In the genomic region with DNA sequence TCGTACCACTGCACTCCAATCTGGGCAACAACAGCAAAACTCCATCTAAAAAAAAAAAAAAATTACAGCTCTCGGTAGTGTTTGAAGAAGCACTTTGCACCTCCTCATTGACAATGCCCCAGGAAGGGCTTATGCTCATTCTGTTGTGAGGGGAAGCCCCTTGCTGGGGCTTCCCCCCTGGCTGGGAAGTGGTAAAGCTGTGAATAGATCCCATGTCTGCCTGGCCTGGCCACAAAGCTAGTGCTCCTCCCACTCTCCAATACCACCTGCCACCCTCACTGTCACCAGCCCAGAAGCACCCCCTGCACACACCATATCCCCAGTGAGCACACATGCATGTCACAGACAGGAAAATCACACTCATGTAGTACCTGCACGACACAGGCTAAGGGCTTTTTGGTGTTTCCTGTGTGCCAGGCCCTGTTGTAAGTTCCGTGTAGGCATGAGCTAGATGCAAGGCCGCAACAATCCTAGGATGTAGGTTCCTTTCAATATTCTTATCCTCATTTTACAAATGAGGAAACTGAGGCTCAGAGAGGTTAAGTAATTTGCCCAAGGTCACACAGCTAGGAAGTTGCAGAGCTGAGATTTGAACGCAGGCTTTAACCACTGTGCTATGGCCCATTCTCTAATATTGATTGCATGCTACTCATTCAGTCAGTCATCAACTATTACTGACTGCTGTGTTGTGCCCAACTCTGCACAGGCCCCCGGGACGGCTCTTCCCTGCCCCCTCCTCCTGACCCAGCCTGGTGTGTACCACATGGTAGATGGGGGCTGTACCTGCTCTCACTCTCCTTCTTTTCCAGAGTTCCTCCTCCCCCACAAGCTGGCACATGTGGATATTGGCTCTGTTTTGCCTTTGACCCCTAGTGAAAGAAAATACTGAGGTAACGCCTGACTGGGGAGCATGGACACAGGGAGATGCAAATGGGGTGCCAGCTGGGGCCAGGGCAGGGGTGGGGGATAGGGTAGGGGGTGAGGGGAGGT, we compare ENCODE assay signal across 10 cellular contexts. TPM values are rescaled to one million over a fixed set of nuclear protein-coding genes. Genes with fewer than 3 reads are reported as not detected.
DNase-seq lines count a peak whose midpoint lies in the region; ATAC-seq and TF ChIP-seq lines count a peak whose summit lies in the region.
"Had no signal": no experiment of that assay in that cellular context is flagged by ENCODE, and none has a peak within 500 bp of the region (broad histone marks: within the 10 kb centered on the region; RNA-seq: fewer than 3 reads in every experiment).

No MANE protein-coding gene starts in this region.

- H3K4me3 Mint-ChIP-seq in CD4-positive, alpha-beta T cell: no peak overlapping the region
- H3K4me3 Mint-ChIP-seq in activated B cell treated with CpG ODN at 0.5 μM for 24 hours (no peak overlapping the region), mesothelial cell of epicardium (no peak overlapping the region)
- H3K4me3 Mint-ChIP-seq: dendritic cell treated with granulocyte-macrophage colony-stimulating factor and Interleukin-4, amounts not matched to agents 40 ng/mL and 50 ng/mL, for 4 days had no signal

- no peaks in the 10 kb centered on the region for H3K9me3 Mint-ChIP-seq in CD4-positive, alpha-beta T cell
- no peaks in the 10 kb centered on the region for H3K9me3 Mint-ChIP-seq in activated B cell treated with CpG ODN at 0.5 μM for 24 hours
- H3K9me3 Mint-ChIP-seq in mesothelial cell of epicardium: no peaks in the 10 kb centered on the region
- H3K9me3 Mint-ChIP-seq: dendritic cell treated with granulocyte-macrophage colony-stimulating factor and Interleukin-4, amounts not matched to agents 40 ng/mL and 50 ng/mL, for 4 days had no signal

- POLR2A ChIA-PET in CD4-positive, alpha-beta T cell (lab: Charles Lee): no interaction called here
- POLR2A ChIA-PET in activated B cell treated with CpG ODN at 0.5 μM for 24 hours (lab: Charles Lee): interaction anchor here (0.6 to 0.7 kb wide), 2 partner anchors 19 to 131 kb away, joined by 4 to 5 read pairs; no protein-coding TSS in a partner anchor

- H3K27me3 Mint-ChIP-seq in CD4-positive, alpha-beta T cell: peaks cover 25% of the 10 kb centered on the region
- peaks cover 29% of the 10 kb centered on the region for H3K27me3 Mint-ChIP-seq in activated B cell treated with CpG ODN at 0.5 μM for 24 hours
- no peaks in the 10 kb centered on the region for H3K27me3 Mint-ChIP-seq in mesothelial cell of epicardium (ENCODE audit: low read depth)

- H3K27me3 ChIP-seq in CD4-positive, alpha-beta T cell (ENCODE audit: control insufficient read depth, insufficient read depth, low read length): peaks cover 21% of the 10 kb centered on the region
- H3K27me3 ChIP-seq in foreskin keratinocyte: no peaks in the 10 kb centered on the region

- H3K9me3 ChIP-seq in CD4-positive, alpha-beta T cell (ENCODE audit: control insufficient read depth, low read length): no peaks in the 10 kb centered on the region

- DNase-seq in CD4-positive, alpha-beta T cell: no peak
- DNase-seq in activated B cell treated with CpG ODN at 0.5 μM for 24 hours (no peak), mesothelial cell of epicardium (ENCODE audit: low spot score in 2 of 2, unreplicated experiment in 2 of 2) (no peak), NCI-H1417 treated with DMSO at 0.1 percent for 48 hours (lab: John Stamatoyannopoulos, UW) (no peak), foreskin keratinocyte (no peak), omental fat pad (ENCODE audit: low spot score) (no peak)

- H3K27ac ChIP-seq in CD4-positive, alpha-beta T cell (ENCODE audit: low read depth, low read length): no peak overlapping the region
- H3K27ac ChIP-seq in foreskin keratinocyte: no peak overlapping the region

- CTCF ChIA-PET in CD4-positive, alpha-beta T cell (lab: Charles Lee): interaction anchor here (1.6 kb wide), 1 partner anchor 13 kb away, joined by 5 read pairs; no protein-coding TSS in a partner anchor
- CTCF ChIA-PET in activated B cell treated with CpG ODN at 0.5 μM for 24 hours (lab: Charles Lee): interaction anchor here (1.0 to 2.4 kb wide), 5 partner anchors 11 to 73 kb away, joined by 3 to 12 read pairs (median 3); a partner anchor contains a TSS

- peaks cover 5% of the 10 kb centered on the region for H3K4me1 Mint-ChIP-seq in CD4-positive, alpha-beta T cell (ENCODE audit: low read depth)
- peaks cover 12% of the 10 kb centered on the region for H3K4me1 Mint-ChIP-seq in activated B cell treated with CpG ODN at 0.5 μM for 24 hours
- peaks cover 73% of the 10 kb centered on the region for H3K4me1 Mint-ChIP-seq in mesothelial cell of epicardium

- no peaks in the 10 kb centered on the region for H3K36me3 Mint-ChIP-seq in CD4-positive, alpha-beta T cell (ENCODE audit: low read depth)
- no peaks in the 10 kb centered on the region for H3K36me3 Mint-ChIP-seq in activated B cell treated with CpG ODN at 0.5 μM for 24 hours (ENCODE audit: low read depth)
- H3K36me3 Mint-ChIP-seq in mesothelial cell of epicardium: no peaks in the 10 kb centered on the region

- intact Hi-C loops in CD4-positive, alpha-beta T cell (cut with DNase I, micrococcal nuclease): no loop called here
- intact Hi-C loops in activated B cell treated with CpG ODN at 0.5 μM for 24 hours (cut with micrococcal nuclease): no loop called here

- no peak overlapping the region for H3K27ac Mint-ChIP-seq in CD4-positive, alpha-beta T cell
- H3K27ac Mint-ChIP-seq in activated B cell treated with CpG ODN at 0.5 μM for 24 hours (no peak overlapping the region), mesothelial cell of epicardium (peak overlapping the region; percentile 99)
- H3K27ac Mint-ChIP-seq: dendritic cell treated with granulocyte-macrophage colony-stimulating factor and Interleukin-4, amounts not matched to agents 40 ng/mL and 50 ng/mL, for 4 days had no signal

- TF ChIP-seq CTCF in CD4-positive, alpha-beta T cell (IDR thresholded peaks at IDR 0.05): no peak
- no peak for TF ChIP-seq CTCF in activated B cell treated with CpG ODN at 0.5 μM for 24 hours (IDR thresholded peaks at IDR 0.05)
- TF ChIP-seq CTCF in mesothelial cell of epicardium (IDR thresholded peaks at IDR 0.05; ENCODE audit: unreplicated experiment): no peak
- no peak for TF ChIP-seq CTCF in foreskin keratinocyte (conservative IDR thresholded peaks at IDR 0.05)
- TF ChIP-seq CTCF in omental fat pad (IDR thresholded peaks at IDR 0.05): no peak

- H3K4me1 ChIP-seq in foreskin keratinocyte: peaks cover 15% of the 10 kb centered on the region

- ATAC-seq in CD4-positive, alpha-beta T cell (ENCODE audit: poor library complexity): peak; percentile 82
- ATAC-seq in GM18907 (IDR thresholded peaks at IDR 0.05; ENCODE audit: unreplicated experiment) (peak; percentile 87), HG03097 (IDR thresholded peaks at IDR 0.05; ENCODE audit: low FRiP score, unreplicated experiment) (peak; percentile 59), activated B cell treated with CpG ODN at 0.5 μM for 24 hours (ENCODE audit: low read depth) (peak; percentile 92), foreskin keratinocyte (no peak), omental fat pad (ENCODE audit: low FRiP score) (no peak)

RNA-seq across cellular contexts. Expression of a gene that starts 11.9 kb away (rescaled TPM):
- total RNA-seq in CD4-positive, alpha-beta T cell: 10 to 100 TPM in 1 of 2 experiments, 1 to 10 TPM in 1; 10.0 to 11.4 TPM
- total RNA-seq in activated B cell treated with CpG ODN at 0.5 μM for 24 hours (8.8 and 9.2 TPM in 2 replicates), mesothelial cell of epicardium (3,780 to 4,004 TPM (median 3,972 TPM) in 3 replicates), foreskin keratinocyte (3.5 and 4.7 TPM in 2 replicates), omental fat pad (10 to 100 TPM; 21.2 to 57.9 (median 43.6) TPM)
- polyA plus RNA-seq in foreskin keratinocyte: 2.2 and 2.7 TPM in 2 replicates

RNA-seq across cellular contexts. Expression of a gene that starts 47.5 kb away (rescaled TPM):
- not detected for total RNA-seq in CD4-positive, alpha-beta T cell
- total RNA-seq in activated B cell treated with CpG ODN at 0.5 μM for 24 hours: 1.7 and 2.2 TPM in 2 replicates
- not detected in 3 replicates for total RNA-seq in mesothelial cell of epicardium
- not detected in 2 replicates for total RNA-seq in foreskin keratinocyte
- polyA plus RNA-seq in foreskin keratinocyte: not detected in 2 replicates
- total RNA-seq in omental fat pad: 1 to 10 TPM in 3 of 4 donors, not detected in 1; 1.1 to 4.9 (median 2.6) TPM
- total RNA-seq: HT1080 had no signal

Comparison
In these comparisons a context has a peak if more than half of its experiments do, and no peak if none do; other contexts are left out.
1. ATAC-seq: peak in CD4-positive, alpha-beta T cell (single experiment), GM18907 (single experiment), HG03097 (single experiment) and activated B cell treated with CpG ODN at 0.5 μM for 24 hours (single experiment); none in foreskin keratinocyte (single experiment) and omental fat pad (single experiment).
2. RNA of a gene that starts 11.9 kb away (total RNA-seq): 3,780 to 4,004 TPM in mesothelial cell of epicardium; 21.2 to 57.9 TPM in omental fat pad, 10.0 to 11.4 TPM in CD4-positive, alpha-beta T cell, 8.8 to 9.2 TPM in activated B cell treated with CpG ODN at 0.5 μM for 24 hours and 3.5 to 4.7 TPM in foreskin keratinocyte; every median in the first group is over 10 times any median in the second.